In genomic region chr9:137578518-137579258, GRCh38 we compare ENCODE assay signal across 8 cellular contexts. TPM values are rescaled to one million over a fixed set of nuclear protein-coding genes. Genes with fewer than 3 reads are reported as not detected.
DNase-seq lines count a peak whose midpoint lies in the region; TF ChIP-seq lines count a peak whose summit lies in the region.

Gene DPH7 (minus strand): TSS chr9:137578925. CDS start chr9:137578777, 148 bp downstream.

- H3F3A ChIP-seq in GM23248 (ENCODE audit: insufficient read depth), result 0 out of 2 replicates have a peak, but pooled peaks cover 5% of the 10 kb centered on the region

- WGBS in GM23248 (ENCODE audit: low coverage in 1 of 2, low lambda C conversion rate in 2 of 2, missing lambda C conversion rate in 2 of 2), 2 experiments, result 2% methylated on average over 42 to 57 of the region's 82 CpGs

- H3K9me3 ChIP-seq in GM23248 (ENCODE audit: low read depth), result no peaks in the 10 kb centered on the region

- TF ChIP-seq CTCF in fibroblast of pulmonary artery (IDR thresholded peaks at IDR 0.05; ENCODE audit: low read length, missing control alignments) (peak; percentile 65), nephron (IDR thresholded peaks at IDR 0.05; ENCODE audit: unreplicated experiment in 3 of 3) (peak; percentile 94 to 98 (median 97))

- DNase-seq in EL (peak; percentile 92), GM23248 (peak; percentile 97), LHCN-M2 (ENCODE audit: low read depth) (peak; percentile 90), RPMI7951 (ENCODE audit: low read depth) (peak; percentile 86), fibroblast of pulmonary artery (ENCODE audit: low read depth) (peak; percentile 91)
- DNase-seq in activated T-helper 2 cell treated with anti-CD3 and anti-CD28 coated beads, Interferon-gamma antibody, Interleukin-2, Interleukin-4, amounts not matched to agents 10 μg/mL and 5 μg/mL and 100 μg/mL, durations not matched to agents 14 hours and 24 hours and 36 hours (ENCODE audit: low spot score), result peak; percentile 91

- H3K4me2 ChIP-seq in GM23248 (ENCODE audit: unreplicated experiment), result peak within 1 kb of the TSS; percentile 87

- H3K36me3 ChIP-seq in GM23248 (ENCODE audit: low read depth), result peaks cover 4% of the 10 kb centered on the region; the same call in 1 of the 2 replicates

- peak within 1 kb of the TSS; percentile 84 for H3K4me3 Mint-ChIP-seq in activated T-helper 2 cell treated with anti-CD3 and anti-CD28 coated beads, Interferon-gamma antibody, Interleukin-2, Interleukin-4, amounts not matched to agents 10 μg/mL and 5 μg/mL and 100 μg/mL, durations not matched to agents 14 hours and 24 hours and 36 hours (ENCODE audit: low read depth)
- peak within 1 kb of the TSS; percentile 83 to 91 (median 87) for H3K4me3 Mint-ChIP-seq in nephron
- H3K4me3 Mint-ChIP-seq in stimulated activated naive CD8-positive, alpha-beta T cell treated with anti-CD3 and anti-CD28 coated beads, Interleukin-15, Interleukin-2, amounts not matched to agents 100 ng/mL and 50 ng/mL, for 24 hours, result peak within 1 kb of the TSS; percentile 91

- H3K79me2 ChIP-seq in GM23248 (ENCODE audit: insufficient read depth), result peaks cover 60% of the 10 kb centered on the region

- no peaks in the 10 kb centered on the region for H3K27me3 ChIP-seq in GM23248 (replicated peaks; ENCODE audit: insufficient read depth)

- H3K4me3 ChIP-seq in GM23248 (peak within 1 kb of the TSS; percentile 84), fibroblast of pulmonary artery (replicated peaks; ENCODE audit: low read depth, low read length) (peak within 1 kb of the TSS; percentile 76)

- intact Hi-C loops in activated T-helper 2 cell treated with anti-CD3 and anti-CD28 coated beads, Interferon-gamma antibody, Interleukin-2, Interleukin-4, amounts not matched to agents 10 μg/mL and 5 μg/mL and 100 μg/mL, durations not matched to agents 14 hours and 24 hours and 36 hours (cut with micrococcal nuclease), result loop anchor here (2.0 to 5.0 kb wide), 2 partner anchors 28 to 39 kb away; partner anchors contain the start of genes EHMT1, MRPL41 and PNPLA7

- no peaks in the 10 kb centered on the region for H3K9me2 ChIP-seq in GM23248 (ENCODE audit: insufficient read depth)

- peak within 1 kb of the TSS; percentile 74 for H2AFZ ChIP-seq in GM23248

- no peaks in the 10 kb centered on the region for H3K9me3 Mint-ChIP-seq in activated T-helper 2 cell treated with anti-CD3 and anti-CD28 coated beads, Interferon-gamma antibody, Interleukin-2, Interleukin-4, amounts not matched to agents 10 μg/mL and 5 μg/mL and 100 μg/mL, durations not matched to agents 14 hours and 24 hours and 36 hours
- H3K9me3 Mint-ChIP-seq in nephron, result no peaks in the 10 kb centered on the region
- H3K9me3 Mint-ChIP-seq in stimulated activated naive CD8-positive, alpha-beta T cell treated with anti-CD3 and anti-CD28 coated beads, Interleukin-15, Interleukin-2, amounts not matched to agents 100 ng/mL and 50 ng/mL, for 24 hours, result no peaks in the 10 kb centered on the region

- H3K27ac Mint-ChIP-seq in activated T-helper 2 cell treated with anti-CD3 and anti-CD28 coated beads, Interferon-gamma antibody, Interleukin-2, Interleukin-4, amounts not matched to agents 10 μg/mL and 5 μg/mL and 100 μg/mL, durations not matched to agents 14 hours and 24 hours and 36 hours, result peak within 1 kb of the TSS; percentile 42
- peak within 1 kb of the TSS in 2 of 3 experiments; percentile 78 to 84 for H3K27ac Mint-ChIP-seq in nephron
- peak within 1 kb of the TSS; percentile 82 for H3K27ac Mint-ChIP-seq in stimulated activated naive CD8-positive, alpha-beta T cell treated with anti-CD3 and anti-CD28 coated beads, Interleukin-15, Interleukin-2, amounts not matched to agents 100 ng/mL and 50 ng/mL, for 24 hours

- H3K9ac ChIP-seq in GM23248, result peak within 1 kb of the TSS; percentile 86

- no peaks in the 10 kb centered on the region for H4K20me1 ChIP-seq in GM23248 (ENCODE audit: insufficient read depth)

- peaks cover 52% of the 10 kb centered on the region for H3K36me3 Mint-ChIP-seq in activated T-helper 2 cell treated with anti-CD3 and anti-CD28 coated beads, Interferon-gamma antibody, Interleukin-2, Interleukin-4, amounts not matched to agents 10 μg/mL and 5 μg/mL and 100 μg/mL, durations not matched to agents 14 hours and 24 hours and 36 hours (ENCODE audit: low read depth)
- H3K36me3 Mint-ChIP-seq in nephron (ENCODE audit: low read depth), result peaks cover 37% of the 10 kb centered on the region
- peaks cover 51% of the 10 kb centered on the region for H3K36me3 Mint-ChIP-seq in stimulated activated naive CD8-positive, alpha-beta T cell treated with anti-CD3 and anti-CD28 coated beads, Interleukin-15, Interleukin-2, amounts not matched to agents 100 ng/mL and 50 ng/mL, for 24 hours (ENCODE audit: low read depth)

- in situ Hi-C loops in GM23248 (cut with MboI), result no loop called here

- H3K27me3 Mint-ChIP-seq in activated T-helper 2 cell treated with anti-CD3 and anti-CD28 coated beads, Interferon-gamma antibody, Interleukin-2, Interleukin-4, amounts not matched to agents 10 μg/mL and 5 μg/mL and 100 μg/mL, durations not matched to agents 14 hours and 24 hours and 36 hours (ENCODE audit: low read depth), result no peaks in the 10 kb centered on the region
- no peaks in the 10 kb centered on the region for H3K27me3 Mint-ChIP-seq in nephron (ENCODE audit: low read depth)
- no peaks in the 10 kb centered on the region for H3K27me3 Mint-ChIP-seq in stimulated activated naive CD8-positive, alpha-beta T cell treated with anti-CD3 and anti-CD28 coated beads, Interleukin-15, Interleukin-2, amounts not matched to agents 100 ng/mL and 50 ng/mL, for 24 hours

- H3K4me1 ChIP-seq in GM23248 (ENCODE audit: insufficient read depth), result peaks cover 13% of the 10 kb centered on the region

- peaks cover 18% of the 10 kb centered on the region for H3K4me1 Mint-ChIP-seq in activated T-helper 2 cell treated with anti-CD3 and anti-CD28 coated beads, Interferon-gamma antibody, Interleukin-2, Interleukin-4, amounts not matched to agents 10 μg/mL and 5 μg/mL and 100 μg/mL, durations not matched to agents 14 hours and 24 hours and 36 hours (ENCODE audit: low read depth)
- peaks cover 18% of the 10 kb centered on the region for H3K4me1 Mint-ChIP-seq in nephron
- peaks cover 39% of the 10 kb centered on the region for H3K4me1 Mint-ChIP-seq in stimulated activated naive CD8-positive, alpha-beta T cell treated with anti-CD3 and anti-CD28 coated beads, Interleukin-15, Interleukin-2, amounts not matched to agents 100 ng/mL and 50 ng/mL, for 24 hours (ENCODE audit: low read depth)

- peak within 1 kb of the TSS; percentile 76 for H3K27ac ChIP-seq in GM23248

RNA-seq across cellular contexts. Expression of gene DPH7, which starts in this region (rescaled TPM):
- total RNA-seq in GM23248 (2014; rRNA removed; shearing (Covaris generic)), result 27.0 and 32.6 TPM in 2 replicates
- 24.1 and 26.7 TPM in 2 replicates for polyA plus RNA-seq in GM23248 (2016; fragmentation: Nextera tagmentation; extraction: Ambion mirVana)
- 26.4 and 36.6 TPM in 2 replicates for total RNA-seq in LHCN-M2 (2014; rRNA removed)
- polyA plus RNA-seq in LHCN-M2 (2012), result 13.7 TPM
- 14.5 and 20.0 TPM in 2 replicates for total RNA-seq in RPMI7951 (2014; rRNA removed; shearing (Covaris generic))
- total RNA-seq in activated T-helper 2 cell treated with anti-CD3 and anti-CD28 coated beads, Interferon-gamma antibody, Interleukin-2, Interleukin-4, amounts not matched to agents 10 μg/mL and 5 μg/mL and 100 μg/mL, durations not matched to agents 14 hours and 24 hours and 36 hours, result 43.2 and 46.2 TPM in 2 replicates

Comparison
In these comparisons a context has a peak if more than half of its experiments do, and no peak if none do; other contexts are left out.
1. Peak in every context shown above with its lines: DNase-seq, H3K4me3 ChIP-seq and H3K27ac ChIP-seq.